ENCODE assay signal across 10 cellular contexts in the genomic region with DNA sequence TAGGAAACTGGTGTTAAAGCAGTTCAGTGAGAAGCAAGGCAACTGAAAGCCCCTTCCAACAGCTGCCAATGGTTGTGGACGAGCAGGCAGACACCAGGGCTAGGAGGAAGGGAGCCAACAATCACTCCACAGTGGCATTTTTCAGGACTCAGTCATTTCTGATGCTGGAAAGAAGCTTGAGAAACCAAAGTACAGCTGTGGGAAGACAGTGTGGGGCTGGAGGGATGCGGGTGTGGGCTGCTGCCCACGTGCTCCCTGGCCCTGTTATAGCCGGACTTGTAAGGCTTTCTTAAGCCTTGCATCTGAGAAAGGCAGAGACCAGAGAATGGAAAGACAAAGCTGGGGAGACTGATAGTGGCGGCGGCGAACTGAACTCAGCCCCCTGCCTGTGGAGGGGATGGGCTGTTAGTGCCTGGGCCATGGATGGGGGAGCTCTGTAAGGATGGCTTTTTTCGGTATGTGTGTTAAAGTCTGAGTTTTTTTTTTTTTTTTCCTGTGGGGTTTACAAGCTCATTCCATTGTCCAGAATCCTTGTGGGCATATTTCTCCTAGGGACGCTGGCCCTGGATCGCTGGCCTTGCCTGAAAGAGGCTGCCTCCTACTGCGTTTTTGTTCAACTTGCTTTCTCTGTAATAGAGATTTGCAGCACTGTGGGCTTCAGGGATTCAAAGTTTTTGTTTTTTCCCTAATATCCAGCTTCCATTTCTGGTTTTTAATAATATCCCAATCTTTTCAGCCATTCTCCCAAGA.
A peak's percentile ranks its signal among the peaks of the same experiment; 100 is the strongest.
DNase-seq lines count a peak whose midpoint lies in the region; TF ChIP-seq lines count a peak whose summit lies in the region.
"Had no signal": no experiment of that assay in that cellular context is flagged by ENCODE, and none has a peak within 500 bp of the region (broad histone marks: within the 10 kb centered on the region; RNA-seq: fewer than 3 reads in every experiment).

No MANE protein-coding gene starts in this region.

- peaks cover 0 to 47% (median 0%) of the 10 kb centered on the region in 11 experiments; a peak in 3 of 22 replicates for H4K20me1 ChIP-seq in BLaER1 treated with 17β-estradiol and CSF1 and Interleukin-3, amounts not matched to agents 10 nM and 100 nM
- H4K20me1 ChIP-seq in neural progenitor cell (ENCODE audit: low read depth): no peaks in the 10 kb centered on the region

- DNase-seq in RPMI7951 (ENCODE audit: low read depth) (peak; percentile 98), fibroblast of peridontal ligament (ENCODE audit: extremely low read depth) (peak; percentile 96), neural progenitor cell (ENCODE audit: low spot score) (peak; percentile 69), COR-L47 (lab: John Stamatoyannopoulos, UW) (no peak), mesenteric fat pad (ENCODE audit: low spot score) (no peak)
- no peak for DNase-seq in stimulated activated CD4-positive, alpha-beta T cell treated with anti-CD3 and anti-CD28 coated beads, Interleukin-2, amount 100 ng/mL, for 24 hours
- DNase-seq in stimulated activated CD4-positive, alpha-beta T cell treated with anti-CD3 and anti-CD28 coated beads, Interleukin-1b, Interleukin-23, amount 100 ng/mL, for 48 hours: no peak
- DNase-seq: activated T-cell treated with anti-CD3 and anti-CD28 coated beads for 4 hours; stimulated activated naive CD8-positive, alpha-beta T cell treated with anti-CD3 and anti-CD28 coated beads, Interleukin-15, Interleukin-2, amounts not matched to agents 100 U/mL and 50 U/mL, for 24 hours had no signal

- H2AFZ ChIP-seq in neural progenitor cell (replicated peaks): no peak overlapping the region

- H3K27me3 ChIP-seq in BLaER1 treated with 17β-estradiol and CSF1 and Interleukin-3, amounts not matched to agents 10 nM and 100 nM: no peaks in the 10 kb centered on the region
- no peaks in the 10 kb centered on the region for H3K27me3 ChIP-seq in neural progenitor cell

- H3K9me3 Mint-ChIP-seq in neural progenitor cell: peaks cover 4% of the 10 kb centered on the region

- H3K27ac ChIP-seq in BLaER1 treated with 17β-estradiol and CSF1 and Interleukin-3, amounts not matched to agents 10 nM and 100 nM: peak overlapping the region in 5 of 11 experiments; percentile 28 to 55 (median 37); a peak in 10 of 22 replicates
- H3K27ac ChIP-seq in neural progenitor cell: peak overlapping the region; percentile 68

- peaks cover 7% of the 10 kb centered on the region for H3K36me3 Mint-ChIP-seq in neural progenitor cell

- H3K4me1 Mint-ChIP-seq in neural progenitor cell: peaks cover 71% of the 10 kb centered on the region

- peaks cover 2% of the 10 kb centered on the region for H3K27me3 Mint-ChIP-seq in neural progenitor cell (ENCODE audit: insufficient read depth, low read depth)

- H3F3A ChIP-seq in neural progenitor cell (ENCODE audit: low read depth): peaks cover 19% of the 10 kb centered on the region

- no peak for TF ChIP-seq CTCF in neural progenitor cell (IDR thresholded peaks at IDR 0.05)

- peaks cover 0 to 38% (median 29%) of the 10 kb centered on the region in 10 experiments; a peak in 17 of 20 replicates for H3K4me1 ChIP-seq in BLaER1 treated with 17β-estradiol and CSF1 and Interleukin-3, amounts not matched to agents 10 nM and 100 nM
- peaks cover 28% of the 10 kb centered on the region for H3K4me1 ChIP-seq in neural progenitor cell

- no peaks in the 10 kb centered on the region for H3K9me3 ChIP-seq in BLaER1 treated with 17β-estradiol and CSF1 and Interleukin-3, amounts not matched to agents 10 nM and 100 nM (replicated peaks in 1 of 11)
- H3K9me3 ChIP-seq in neural progenitor cell (ENCODE audit: low read depth): no peaks in the 10 kb centered on the region

- no peak overlapping the region for H3K4me3 ChIP-seq in BLaER1 treated with 17β-estradiol and CSF1 and Interleukin-3, amounts not matched to agents 10 nM and 100 nM
- no peak overlapping the region for H3K4me3 ChIP-seq in neural progenitor cell

- peak overlapping the region; percentile 76 for H3K4me3 Mint-ChIP-seq in neural progenitor cell

- H3K36me3 ChIP-seq in BLaER1 treated with 17β-estradiol and CSF1 and Interleukin-3, amounts not matched to agents 10 nM and 100 nM: peaks cover 0 to 15% (median 0%) of the 10 kb centered on the region in 11 experiments; a peak in 2 of 22 replicates
- H3K36me3 ChIP-seq in neural progenitor cell: no peaks in the 10 kb centered on the region

- H3K27ac Mint-ChIP-seq in neural progenitor cell: peak overlapping the region; percentile 100

- no peaks in the 10 kb centered on the region for H3K79me2 ChIP-seq in neural progenitor cell (ENCODE audit: low read depth)

- H3K9ac ChIP-seq in BLaER1 treated with 17β-estradiol and CSF1 and Interleukin-3, amounts not matched to agents 10 nM and 100 nM: peak overlapping the region in 4 of 11 experiments; percentile 17 to 33 (median 22); a peak in 3 of 22 replicates
- H3K9ac ChIP-seq in neural progenitor cell: no peak overlapping the region

- peak overlapping the region in 9 of 11 experiments; percentile 29 to 65 (median 60); a peak in 17 of 22 replicates for H3K4me2 ChIP-seq in BLaER1 treated with 17β-estradiol and CSF1 and Interleukin-3, amounts not matched to agents 10 nM and 100 nM
- peak overlapping the region; percentile 49 for H3K4me2 ChIP-seq in neural progenitor cell

Comparison
In these comparisons a context has a peak if more than half of its experiments do, and no peak if none do; other contexts are left out.
1. DNase-seq: peak in RPMI7951 (single experiment), fibroblast of peridontal ligament (single experiment) and neural progenitor cell (single experiment); none in COR-L47 (single experiment), stimulated activated CD4-positive, alpha-beta T cell treated with anti-CD3 and anti-CD28 coated beads, Interleukin-2, amount 100 ng/mL, for 24 hours (0 of 2), mesenteric fat pad (single experiment) and stimulated activated CD4-positive, alpha-beta T cell treated with anti-CD3 and anti-CD28 coated beads, Interleukin-1b, Interleukin-23, amount 100 ng/mL, for 48 hours (single experiment).